Comparison of ENCODE assay signal across 1 cellular context in genomic region chr17:43418441-43419374, GRCh38.
TF ChIP-seq lines count a peak whose summit lies in the region.

No MANE protein-coding gene starts in this region.

TF ChIP-seq in K562, 482 proteins besides CTCF, POLR2A, EP300 and RAD21 (continues in another document):
- TF ChIP-seq ZNF407 (IDR thresholded peaks at IDR 0.05; ENCODE audit: low read depth), result no peak
- TF ChIP-seq EWSR1 (IDR thresholded peaks at IDR 0.05; ENCODE audit: borderline replicate concordance, low read depth, partially characterized antibody), result no peak
- peak; percentile 60; the same call in 1 of the 2 replicates for TF ChIP-seq JUN (IDR thresholded peaks at IDR 0.05; ENCODE audit: borderline replicate concordance, low read depth, low read length)
- TF ChIP-seq JUN (CRISPR knock-in tag; IDR thresholded peaks at IDR 0.05; ENCODE audit: borderline replicate concordance), result no peak
- no peak for TF ChIP-seq ZBTB49 (CRISPR knock-in tag; IDR thresholded peaks at IDR 0.05; ENCODE audit: borderline replicate concordance)
- no peak for TF ChIP-seq RBM15 (IDR thresholded peaks at IDR 0.05; ENCODE audit: insufficient read depth, low read length)
- peak; percentile 48 for TF ChIP-seq ATF3 (IDR thresholded peaks at IDR 0.05)
- no peak for TF ChIP-seq ATF3 (CRISPR knock-in tag; conservative IDR thresholded peaks at IDR 0.05)
- peak; percentile 14; the same call in 1 of the 2 replicates for TF ChIP-seq CBFA2T3 (IDR thresholded peaks at IDR 0.05)
- no peak for TF ChIP-seq ZNF431 (CRISPR knock-in tag; IDR thresholded peaks at IDR 0.05)
- TF ChIP-seq U2AF1 (optimal IDR thresholded peaks at IDR 0.05; ENCODE audit: low read depth, low read length), result no peak
- no peak for TF ChIP-seq GABPA (tag; conservative IDR thresholded peaks at IDR 0.05; ENCODE audit: low read depth)
- no peak for TF ChIP-seq ZNF707 (CRISPR knock-in tag; conservative IDR thresholded peaks at IDR 0.05)
- no peak for TF ChIP-seq MAX (CRISPR knock-in tag; IDR thresholded peaks at IDR 0.05)
- TF ChIP-seq SAP30 (IDR thresholded peaks at IDR 0.05; ENCODE audit: borderline replicate concordance, insufficient read depth, low read depth, low read length, poor library complexity, severe bottlenecking), result no peak
- no peak for TF ChIP-seq HEY1 (CRISPR knock-in tag; IDR thresholded peaks at IDR 0.05; ENCODE audit: borderline replicate concordance)
- TF ChIP-seq ZNF561 (CRISPR knock-in tag; conservative IDR thresholded peaks at IDR 0.05), result no peak
- no peak for TF ChIP-seq ZNF140 (CRISPR knock-in tag; IDR thresholded peaks at IDR 0.05)
- 0 out of 2 replicates have a peak, but pooled peaks have one; percentile 26 for TF ChIP-seq MGA (IDR thresholded peaks at IDR 0.05)
- TF ChIP-seq ARHGAP35 (IDR thresholded peaks at IDR 0.05; ENCODE audit: partially characterized antibody), result no peak
- peak in 1 of 2 experiments; percentile 58 for TF ChIP-seq E2F6 (IDR thresholded peaks at IDR 0.05; ENCODE audit: borderline replicate concordance in 1 of 2, extremely low read depth in 1 of 2, insufficient read depth in 1 of 2, insufficient read length in 1 of 2, low read depth in 1 of 2, low read length in 1 of 2, poor library complexity in 1 of 2, severe bottlenecking in 1 of 2)
- no peak for TF ChIP-seq E4F1 (CRISPR knock-in tag; IDR thresholded peaks at IDR 0.05; ENCODE audit: borderline replicate concordance)
- peak; percentile 46; the same call in 1 of the 2 replicates for TF ChIP-seq JUND (IDR thresholded peaks at IDR 0.05; ENCODE audit: borderline replicate concordance, low read depth, low read length)
- peak; percentile 29; the same call in 2 of the 3 replicates for TF ChIP-seq JUND (tag; IDR thresholded peaks at IDR 0.05; ENCODE audit: borderline replicate concordance, low read depth, low read length)
- TF ChIP-seq NR2C1 (IDR thresholded peaks at IDR 0.05), result no peak
- no peak for TF ChIP-seq NR2C1 (tag; IDR thresholded peaks at IDR 0.05)
- TF ChIP-seq FOSL1 (tag; conservative IDR thresholded peaks at IDR 0.05), result peak; percentile 97
